In genomic region chr1:36916542-36916941, GRCh38 we compare ENCODE assay signal across 7 cellular contexts.
DNase-seq lines count a peak whose midpoint lies in the region; TF ChIP-seq lines count a peak whose summit lies in the region.
"Not testable (repeated sequence)": the region's sequence is repeated elsewhere in the genome, so short reads cannot be mapped to it uniquely, and the experiment has no call there.

No MANE protein-coding gene starts in this region.

- H3K36me3 Mint-ChIP-seq in type B pancreatic cell, result not testable (repeated sequence)

- not testable (repeated sequence) for H3K4me1 Mint-ChIP-seq in type B pancreatic cell (ENCODE audit: unreplicated experiment)

- TF ChIP-seq EP300 in esophagus muscularis mucosa (IDR thresholded peaks at IDR 0.05), result not testable (repeated sequence)

- not testable (repeated sequence) for H3K36me3 ChIP-seq in GM06990 (ENCODE audit: control insufficient read depth, insufficient read depth, low read length); esophagus muscularis mucosa

- not testable (repeated sequence) for H3K4me1 ChIP-seq in esophagus muscularis mucosa

- peak; percentile 5 for TF ChIP-seq CTCF in GM06990 (IDR thresholded peaks at IDR 0.05; ENCODE audit: insufficient read depth, low read length, poor library complexity, severe bottlenecking)
- peak; percentile 10 for TF ChIP-seq CTCF in NB4 (IDR thresholded peaks at IDR 0.05; ENCODE audit: low read depth, low read length)
- TF ChIP-seq CTCF in coronary artery (IDR thresholded peaks at IDR 0.05); esophagus muscularis mucosa (IDR thresholded peaks at IDR 0.05): not testable (repeated sequence)
- TF ChIP-seq CTCF in type B pancreatic cell (conservative IDR thresholded peaks at IDR 0.05), result peak; percentile 15

- not testable (repeated sequence) for H3K4me3 Mint-ChIP-seq in type B pancreatic cell

- not testable (repeated sequence) for H3K9me3 ChIP-seq in esophagus muscularis mucosa

- not testable (repeated sequence) for H3K4me3 ChIP-seq in GM06990 (replicated peaks; ENCODE audit: low read depth, low read length); NB4 (ENCODE audit: low read depth, low read length); coronary artery; esophagus muscularis mucosa

- H3K27me3 Mint-ChIP-seq in type B pancreatic cell, result peaks cover 32% of the 10 kb centered on the region

- DNase-seq in GM06990 (ENCODE audit: extremely low read depth, insufficient read length); NB4 (ENCODE audit: low read depth): not testable (repeated sequence)
- peak; percentile 17 for DNase-seq in activated CD8-positive, alpha-beta memory T cell treated with anti-CD3 and anti-CD28 coated beads for 24 hours
- DNase-seq in coronary artery (ENCODE audit: low spot score) (peak; percentile 53), esophagus muscularis mucosa (ENCODE audit: extremely low spot score) (peak; percentile 42), mesenteric fat pad (ENCODE audit: low spot score) (peak; percentile 26), type B pancreatic cell (ENCODE audit: extremely low spot score, unreplicated experiment) (peak; percentile 24)

- intact Hi-C loops in esophagus muscularis mucosa (cut with DNase I), result not testable (repeated sequence)

- 86% methylated on average over 1 of the region's 3 CpGs for WGBS in esophagus muscularis mucosa

- not testable (repeated sequence) for TF ChIP-seq POLR2A in NB4 (IDR thresholded peaks at IDR 0.05; ENCODE audit: extremely low read depth, insufficient read length); esophagus muscularis mucosa (IDR thresholded peaks at IDR 0.05; ENCODE audit: low read depth)

- H3K27ac ChIP-seq in coronary artery; esophagus muscularis mucosa (replicated peaks in 1 of 4): not testable (repeated sequence)

- not testable (repeated sequence) for H3K27ac Mint-ChIP-seq in type B pancreatic cell

- H3K27me3 ChIP-seq in GM06990 (replicated peaks; ENCODE audit: control insufficient read depth, insufficient read depth, low read length), result not testable (repeated sequence)
- peaks cover 0 to 57% (median 0%) of the 10 kb centered on the region in 4 donors for H3K27me3 ChIP-seq in esophagus muscularis mucosa

- H3K9me3 Mint-ChIP-seq in type B pancreatic cell, result not testable (repeated sequence)
